14 cellular contexts compared by ENCODE assay signal in the genomic region with DNA sequence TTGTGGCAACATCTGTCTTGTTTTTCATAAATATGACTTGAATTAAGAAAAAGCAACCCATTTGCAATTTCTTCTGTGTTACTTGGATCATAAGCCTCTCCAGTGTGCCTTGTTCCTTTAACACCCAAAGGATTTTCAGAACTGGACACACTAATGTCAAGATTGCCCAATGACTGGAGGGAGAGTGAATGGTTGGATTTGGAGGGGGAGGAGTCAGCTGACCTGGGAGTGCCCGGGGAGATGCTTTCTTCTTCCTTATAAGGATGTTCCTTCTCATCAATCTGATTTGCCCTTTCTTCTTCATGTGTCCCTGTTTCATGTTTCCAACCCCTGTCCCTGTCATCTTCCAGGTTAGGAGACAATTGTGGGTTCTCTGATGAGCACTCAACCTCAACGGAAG. TPM values are rescaled to one million over a fixed set of nuclear protein-coding genes. Genes with fewer than 3 reads are reported as not detected.
DNase-seq lines count a peak whose midpoint lies in the region; ATAC-seq and TF ChIP-seq lines count a peak whose summit lies in the region.
"Had no signal": no experiment of that assay in that cellular context is flagged by ENCODE, and none has a peak within 500 bp of the region (broad histone marks: within the 10 kb centered on the region; RNA-seq: fewer than 3 reads in every experiment).

No MANE protein-coding gene starts in this region.

- no peaks in the 10 kb centered on the region for H3K79me2 ChIP-seq in GM23338 (replicated peaks; ENCODE audit: insufficient read depth)
- H3K79me2 ChIP-seq in hepatocyte: no peaks in the 10 kb centered on the region

- peaks cover 5% of the 10 kb centered on the region; the same call in 2 of the 3 replicates for H3K36me3 Mint-ChIP-seq in GM23338 (ENCODE audit: low read depth)

- peaks cover 65% of the 10 kb centered on the region for H3K4me1 Mint-ChIP-seq in GM23338

- no peak overlapping the region for H3K4me3 Mint-ChIP-seq in GM23338

- H3K36me3 ChIP-seq in GM23338 (ENCODE audit: insufficient read depth) (no peaks in the 10 kb centered on the region), SJSA1 (peaks cover 13% of the 10 kb centered on the region), hepatocyte (replicated peaks; ENCODE audit: insufficient read depth, low read depth) (no peaks in the 10 kb centered on the region), skeletal muscle satellite cell (ENCODE audit: insufficient read depth, low read length) (no peaks in the 10 kb centered on the region)

- DNase-seq in GM23338 (ENCODE audit: low spot score): no peak
- DNase-seq in SJSA1 (ENCODE audit: low read depth in 1 of 2, low spot score in 2 of 2): peak; percentile 69 to 74
- DNase-seq in hepatocyte (ENCODE audit: low spot score): no peak
- DNase-seq in occipital lobe (lab: John Stamatoyannopoulos, UW): no peak
- no peak for DNase-seq in activated CD4-positive, alpha-beta T cell treated with anti-CD3 and anti-CD28 coated beads for 4 hours
- DNase-seq: activated gamma-delta T cell treated with Interleukin-2 at 50 U/mL for 16 hours, caudate nucleus, DMS153, heart right ventricle, MV-4-11, NCI-H2171 treated with DMSO at 0.1 percent for 48 hours, nephron progenitor cell had no signal

- no peak overlapping the region for H2AFZ ChIP-seq in GM23338
- H2AFZ ChIP-seq in hepatocyte: no peak overlapping the region

- H3K9me3 ChIP-seq in SJSA1 (replicated peaks): no peaks in the 10 kb centered on the region; the same call in 1 of the 2 replicates
- H3K9me3 ChIP-seq in hepatocyte (ENCODE audit: low read depth): no peaks in the 10 kb centered on the region
- H3K9me3 ChIP-seq in skeletal muscle satellite cell (replicated peaks; ENCODE audit: low read length): no peaks in the 10 kb centered on the region
- H3K9me3 ChIP-seq: heart right ventricle had no signal

- TF ChIP-seq CTCF in GM23338 (conservative IDR thresholded peaks at IDR 0.05; ENCODE audit: low read depth in 2 of 2) (no peak), hepatocyte (IDR thresholded peaks at IDR 0.05; ENCODE audit: poor library complexity) (no peak)

- H3K27me3 Mint-ChIP-seq in GM23338 (ENCODE audit: insufficient read depth, low read depth, poor library complexity): peaks cover 10% of the 10 kb centered on the region

- H3K27me3 ChIP-seq in GM23338 (ENCODE audit: insufficient read depth) (no peaks in the 10 kb centered on the region), SJSA1 (replicated peaks) (no peaks in the 10 kb centered on the region), hepatocyte (no peaks in the 10 kb centered on the region), skeletal muscle satellite cell (ENCODE audit: control insufficient read depth, insufficient read depth, low read length) (no peaks in the 10 kb centered on the region)
- H3K27me3 ChIP-seq: heart right ventricle had no signal

- H3K4me1 ChIP-seq in GM23338 (ENCODE audit: insufficient read depth) (peaks cover 20% of the 10 kb centered on the region), SJSA1 (replicated peaks) (peaks cover 73% of the 10 kb centered on the region), hepatocyte (ENCODE audit: insufficient read depth) (peaks cover 12% of the 10 kb centered on the region), skeletal muscle satellite cell (ENCODE audit: control insufficient read depth, insufficient read depth, low read length) (peaks cover 58% of the 10 kb centered on the region)

- H3K9me3 Mint-ChIP-seq in GM23338: peaks cover 3% of the 10 kb centered on the region

- 83% methylated on average over 2 of the region's 2 CpGs for WGBS in hepatocyte (ENCODE audit: low lambda C conversion rate, missing lambda C conversion rate)

- H3K4me3 ChIP-seq in GM23338 (no peak overlapping the region), SJSA1 (peak overlapping the region; percentile 45), hepatocyte (no peak overlapping the region), skeletal muscle satellite cell (ENCODE audit: low read length) (peak overlapping the region; percentile 75)
- H3K4me3 ChIP-seq: heart right ventricle had no signal

- H3F3A ChIP-seq in GM23338 (replicated peaks; ENCODE audit: low read depth): no peaks in the 10 kb centered on the region

- H3K27ac Mint-ChIP-seq in GM23338: peak overlapping the region; percentile 74; the same call in 1 of the 2 replicates

- ATAC-seq in GM23338 (no peak), GM19463 (IDR thresholded peaks at IDR 0.05; ENCODE audit: unreplicated experiment) (no peak)

- H3K9ac ChIP-seq in skeletal muscle satellite cell (ENCODE audit: low read depth, low read length): peak overlapping the region; percentile 89

- H3K9me2 ChIP-seq in GM23338 (ENCODE audit: insufficient read depth) (no peaks in the 10 kb centered on the region), hepatocyte (replicated peaks; ENCODE audit: insufficient read depth) (no peaks in the 10 kb centered on the region)

- H3K27ac ChIP-seq in GM23338 (ENCODE audit: low read depth) (no peak overlapping the region), SJSA1 (peak overlapping the region; percentile 91), hepatocyte (peak overlapping the region; percentile 88)

- H4K20me1 ChIP-seq in GM23338 (replicated peaks; ENCODE audit: insufficient read depth): no peaks in the 10 kb centered on the region
- no peaks in the 10 kb centered on the region for H4K20me1 ChIP-seq in hepatocyte (ENCODE audit: insufficient read depth, poor library complexity, severe bottlenecking)

- H3K4me2 ChIP-seq in GM23338 (no peak overlapping the region), hepatocyte (no peak overlapping the region), skeletal muscle satellite cell (ENCODE audit: low read length) (peak overlapping the region; percentile 84)

TF ChIP-seq in GM23338, 12 proteins besides CTCF, POLR2A, EP300 and RAD21:
- TF ChIP-seq STAT1 (IDR thresholded peaks at IDR 0.05; ENCODE audit: unreplicated experiment): no peak
- TF ChIP-seq EZH2phosphoT487 (IDR thresholded peaks at IDR 0.05; ENCODE audit: unreplicated experiment): no peak
- no peak for TF ChIP-seq POLR2AphosphoS5 (IDR thresholded peaks at IDR 0.05; ENCODE audit: low read depth)
- TF ChIP-seq EZH2 (IDR thresholded peaks at IDR 0.05; ENCODE audit: low read depth, unreplicated experiment): no peak
- TF ChIP-seq NANOG (IDR thresholded peaks at IDR 0.05; ENCODE audit: borderline replicate concordance): no peak
TF ChIP-seq in GM23338: peak in this region for 0.

RNA-seq across cellular contexts. Expression of gene ALPK2, which starts 48.8 kb away (rescaled TPM):
- 0.03 and 1.4 TPM in 2 replicates for total RNA-seq in GM23338 (2014; rRNA removed; shearing (Covaris generic))
- polyA plus RNA-seq in GM23338 (2016; fragmentation: Nextera tagmentation; extraction: Ambion mirVana) (0.14 and 0.23 TPM in 2 replicates), hepatocyte (13.6 and 18.5 TPM in 2 replicates)
- 22.2 and 46.0 TPM in 2 replicates for total RNA-seq in SJSA1 (2014; rRNA removed; shearing (Covaris generic))
- total RNA-seq in hepatocyte (22.8 and 25.0 TPM in 2 replicates), occipital lobe (0.47 TPM)
- 2.3 and 5.7 TPM in 2 replicates for total RNA-seq in skeletal muscle satellite cell (2012; rRNA removed)

Comparison
In these comparisons a context has a peak if more than half of its experiments do, and no peak if none do; other contexts are left out.
1. DNase-seq: peak in SJSA1 (2 of 2); none in GM23338 (single experiment), hepatocyte (single experiment), occipital lobe (single experiment) and activated CD4-positive, alpha-beta T cell treated with anti-CD3 and anti-CD28 coated beads for 4 hours (0 of 2).
2. H3K4me3 ChIP-seq: peak in SJSA1 (single experiment) and skeletal muscle satellite cell (single experiment); none in GM23338 (single experiment) and hepatocyte (single experiment).